Comparison of ENCODE assay signal across 22 cellular contexts in genomic region chr14:98731701-98732100, GRCh38.
DNase-seq lines count a peak whose midpoint lies in the region; FAIRE-seq and TF ChIP-seq lines count a peak whose summit lies in the region.
"Had no signal": no experiment of that assay in that cellular context is flagged by ENCODE, and none has a peak within 500 bp of the region (broad histone marks: within the 10 kb centered on the region; RNA-seq: fewer than 3 reads in every experiment).

No MANE protein-coding gene starts in this region.

- DNase-seq in mammary epithelial cell, result peak; percentile 3
- no peak for DNase-seq in MCF 10A (ENCODE audit: unreplicated experiment)
- peak; percentile 23 for DNase-seq in keratinocyte (ENCODE audit: low read depth, low spot score)
- peak; percentile 6 for DNase-seq in type B pancreatic cell (ENCODE audit: extremely low spot score, unreplicated experiment)
- no peak for DNase-seq in NCI-H748 (lab: John Stamatoyannopoulos, UW; ENCODE audit: unreplicated experiment)
- DNase-seq in NCI-H2029 (lab: John Stamatoyannopoulos, UW), result no peak
- DNase-seq: AML-193; Caco-2; Calu3; CD4-positive, alpha-beta T cell; CD8-positive, alpha-beta T cell; DMS79 treated with DMSO at 0.1 percent for 48 hours; GF-D8 had no signal

- H4K20me1 ChIP-seq in mammary epithelial cell (ENCODE audit: insufficient read depth, low read length) (no peaks in the 10 kb centered on the region), keratinocyte (ENCODE audit: control insufficient read depth, extremely low read depth, insufficient read depth, low read length) (no peaks in the 10 kb centered on the region)
- H4K20me1 ChIP-seq: BLaER1 treated with 17β-estradiol and CSF1 and Interleukin-3, amounts not matched to agents 10 nM and 100 nM had no signal

- CTCF ChIA-PET in mammary epithelial cell (lab: Charles Lee; ENCODE audit: low non-redundant PET), result no interaction called here
- CTCF ChIA-PET in MCF 10A (lab: Yijun Ruan, JAX), result interaction anchor here (0.6 kb wide), 1 partner anchor 1944 kb away, joined by 4 read pairs; no protein-coding TSS in a partner anchor

- 92% methylated on average over 3 of the region's 3 CpGs for WGBS in mammary epithelial cell (ENCODE audit: low coverage, missing lambda C conversion rate)

- no peaks in the 10 kb centered on the region for H3K9me1 ChIP-seq in keratinocyte (ENCODE audit: control insufficient read depth, extremely low read depth, insufficient read depth, low read length)

- no peak for TF ChIP-seq CTCF in mammary epithelial cell (conservative IDR thresholded peaks at IDR 0.05 in 1 of 2, IDR thresholded peaks at IDR 0.05 in 1 of 2; ENCODE audit: extremely low read depth in 1 of 2, insufficient read depth in 1 of 2, low read depth in 1 of 2, low read length in 2 of 2)
- no peak for TF ChIP-seq CTCF in MCF 10A (IDR thresholded peaks at IDR 0.05; ENCODE audit: unreplicated experiment)
- TF ChIP-seq CTCF in keratinocyte (optimal IDR thresholded peaks at IDR 0.05 in 1 of 3, IDR thresholded peaks at IDR 0.05 in 1 of 3, conservative IDR thresholded peaks at IDR 0.05 in 1 of 3; ENCODE audit: extremely low read depth in 1 of 3, insufficient read depth in 2 of 3, low read length in 3 of 3), result no peak
- no peak for TF ChIP-seq CTCF in type B pancreatic cell (conservative IDR thresholded peaks at IDR 0.05)

- H3K4me1 ChIP-seq in mammary epithelial cell (ENCODE audit: insufficient read depth, low read length) (no peaks in the 10 kb centered on the region), keratinocyte (ENCODE audit: control insufficient read depth, extremely low read depth, insufficient read depth, low read length) (peaks cover 15% of the 10 kb centered on the region)
- H3K4me1 ChIP-seq: A549; BLaER1 treated with 17β-estradiol and CSF1 and Interleukin-3, amounts not matched to agents 10 nM and 100 nM; Caco-2 had no signal

- H3K27ac ChIP-seq in mammary epithelial cell (ENCODE audit: insufficient read depth, low read depth, low read length) (no peak overlapping the region), keratinocyte (ENCODE audit: control insufficient read depth, insufficient read depth, low read length) (no peak overlapping the region)
- H3K27ac ChIP-seq: 22Rv1; A549; BLaER1 treated with 17β-estradiol and CSF1 and Interleukin-3, amounts not matched to agents 10 nM and 100 nM; C4-2B had no signal

- H3K4me3 Mint-ChIP-seq in MCF 10A (ENCODE audit: unreplicated experiment), result no peak overlapping the region
- H3K4me3 Mint-ChIP-seq in type B pancreatic cell, result no peak overlapping the region
- H3K4me3 Mint-ChIP-seq: B cell; CD4-positive, alpha-beta T cell; CD8-positive, alpha-beta T cell had no signal

- dilution Hi-C loops in mammary epithelial cell (cut with HindIII; ENCODE audit: low sequenced_read_pairs), result no loop called here
- dilution Hi-C loops in keratinocyte (cut with MboI; ENCODE audit: extremely low pct_ligation_motif_present, low sequenced_read_pairs), result no loop called here

- H3K9me3 Mint-ChIP-seq in MCF 10A (ENCODE audit: unreplicated experiment), result no peaks in the 10 kb centered on the region
- H3K9me3 Mint-ChIP-seq in type B pancreatic cell, result peaks cover 5% of the 10 kb centered on the region
- H3K9me3 Mint-ChIP-seq: CD4-positive, alpha-beta T cell; CD8-positive, alpha-beta T cell had no signal

- POLR2A ChIA-PET in MCF 10A (lab: Yijun Ruan, JAX), result interaction anchor here (1.0 kb wide), 1 partner anchor 18 kb away, joined by 3 read pairs; no protein-coding TSS in a partner anchor

- H3K27me3 Mint-ChIP-seq in MCF 10A (ENCODE audit: insufficient read depth, unreplicated experiment), result no peaks in the 10 kb centered on the region
- H3K27me3 Mint-ChIP-seq in type B pancreatic cell, result no peaks in the 10 kb centered on the region
- H3K27me3 Mint-ChIP-seq: B cell; CD4-positive, alpha-beta T cell had no signal

- H3K4me2 ChIP-seq in mammary epithelial cell (ENCODE audit: insufficient read depth, low read depth, low read length), result no peak overlapping the region
- peak overlapping the region; percentile 29 for H3K4me2 ChIP-seq in keratinocyte (ENCODE audit: control insufficient read depth, extremely low read depth, insufficient read depth, low read depth, low read length)
- H3K4me2 ChIP-seq: A549; BLaER1 treated with 17β-estradiol and CSF1 and Interleukin-3, amounts not matched to agents 10 nM and 100 nM had no signal

- FAIRE-seq in keratinocyte (lab: Jason Lieb, UNC), result peak; percentile 84
- FAIRE-seq: A549, D721Med, G401.6, GM12891, GM19239 had no signal

- BruUV-seq in mammary epithelial cell (replicated peaks; lab: Mats Ljungman, UMichigan), result no TSS peak
- BruUV-seq in MCF 10A (replicated peaks; lab: Mats Ljungman, UMichigan), result no TSS peak

- in situ Hi-C loops in mammary epithelial cell (cut with MboI; ENCODE audit: low sequenced_read_pairs in 2 of 2), result no loop called here

- H3K79me2 ChIP-seq in mammary epithelial cell (ENCODE audit: insufficient read depth, low read length), result no peaks in the 10 kb centered on the region
- H3K79me2 ChIP-seq in keratinocyte (ENCODE audit: control insufficient read depth, insufficient read depth, low read length), result no peaks in the 10 kb centered on the region

- intact Hi-C loops in mammary epithelial cell (cut with micrococcal nuclease) (no loop called here), MCF 10A (cut with micrococcal nuclease) (no loop called here)

- H3K4me1 Mint-ChIP-seq in MCF 10A (ENCODE audit: insufficient read depth, unreplicated experiment), result no peaks in the 10 kb centered on the region
- H3K4me1 Mint-ChIP-seq in type B pancreatic cell (ENCODE audit: unreplicated experiment), result no peaks in the 10 kb centered on the region
- H3K4me1 Mint-ChIP-seq: B cell had no signal

- peaks cover 2% of the 10 kb centered on the region for H3K9me3 ChIP-seq in mammary epithelial cell (replicated peaks; ENCODE audit: insufficient read depth, low read length)
- no peaks in the 10 kb centered on the region for H3K9me3 ChIP-seq in keratinocyte (ENCODE audit: control insufficient read depth, low read depth, low read length)
- H3K9me3 ChIP-seq: A549, Caco-2 had no signal

- H3K4me3 ChIP-seq in mammary epithelial cell (replicated peaks in 1 of 3; ENCODE audit: insufficient read depth in 1 of 3, low read depth in 2 of 3, low read length in 3 of 3) (no peak overlapping the region), keratinocyte (ENCODE audit: control insufficient read depth in 2 of 3, extremely low read depth in 1 of 3, insufficient read depth in 2 of 3, low read depth in 1 of 3, low read length in 3 of 3) (no peak overlapping the region)
- H3K4me3 ChIP-seq: A549; BLaER1 treated with 17β-estradiol and CSF1 and Interleukin-3, amounts not matched to agents 10 nM and 100 nM had no signal

- H2AFZ ChIP-seq in mammary epithelial cell (ENCODE audit: low read depth, low read length) (no peak overlapping the region), keratinocyte (ENCODE audit: control insufficient read depth, low read length) (no peak overlapping the region)

- no peaks in the 10 kb centered on the region for H3K36me3 Mint-ChIP-seq in MCF 10A (ENCODE audit: insufficient read depth, unreplicated experiment)
- H3K36me3 Mint-ChIP-seq in type B pancreatic cell, result no peaks in the 10 kb centered on the region
- H3K36me3 Mint-ChIP-seq: CD8-positive, alpha-beta T cell had no signal

- H3K9ac ChIP-seq in mammary epithelial cell (ENCODE audit: insufficient read depth, low read length) (no peak overlapping the region), keratinocyte (ENCODE audit: control insufficient read depth, extremely low read depth, insufficient read depth, low read length) (no peak overlapping the region)
- H3K9ac ChIP-seq: BLaER1 treated with 17β-estradiol and CSF1 and Interleukin-3, amounts not matched to agents 10 nM and 100 nM had no signal

- H3K27ac Mint-ChIP-seq in MCF 10A (ENCODE audit: low read depth, unreplicated experiment) (no peak overlapping the region), type B pancreatic cell (no peak overlapping the region)
- H3K27ac Mint-ChIP-seq: B cell; CD4-positive, alpha-beta T cell; CD8-positive, alpha-beta T cell had no signal

- H3K27me3 ChIP-seq in mammary epithelial cell (ENCODE audit: insufficient read depth, low read length) (no peaks in the 10 kb centered on the region), keratinocyte (ENCODE audit: control insufficient read depth, extremely low read depth, insufficient read depth, low read length) (no peaks in the 10 kb centered on the region)

- no peaks in the 10 kb centered on the region for H3K36me3 ChIP-seq in mammary epithelial cell (ENCODE audit: insufficient read depth, low read length)
- H3K36me3 ChIP-seq in keratinocyte (ENCODE audit: control insufficient read depth in 2 of 2, extremely low read depth in 1 of 2, insufficient read depth in 2 of 2, low read length in 2 of 2), result no peaks in the 10 kb centered on the region
- H3K36me3 ChIP-seq: BLaER1 treated with 17β-estradiol and CSF1 and Interleukin-3, amounts not matched to agents 10 nM and 100 nM had no signal

Comparison
In these comparisons a context has a peak if more than half of its experiments do, and no peak if none do; other contexts are left out.
1. DNase-seq: peak in mammary epithelial cell (single experiment), keratinocyte (single experiment) and type B pancreatic cell (single experiment); none in MCF 10A (single experiment), NCI-H748 (single experiment) and NCI-H2029 (single experiment).